In genomic region chr19:33219261-33219812, GRCh38 we compare ENCODE assay signal across 1 cellular context.
TF ChIP-seq lines count a peak whose summit lies in the region.

No MANE protein-coding gene starts in this region.

TF ChIP-seq in HepG2, 621 proteins besides CTCF, POLR2A, EP300 and RAD21 (continued from another document):
- TF ChIP-seq, protein P1, sequence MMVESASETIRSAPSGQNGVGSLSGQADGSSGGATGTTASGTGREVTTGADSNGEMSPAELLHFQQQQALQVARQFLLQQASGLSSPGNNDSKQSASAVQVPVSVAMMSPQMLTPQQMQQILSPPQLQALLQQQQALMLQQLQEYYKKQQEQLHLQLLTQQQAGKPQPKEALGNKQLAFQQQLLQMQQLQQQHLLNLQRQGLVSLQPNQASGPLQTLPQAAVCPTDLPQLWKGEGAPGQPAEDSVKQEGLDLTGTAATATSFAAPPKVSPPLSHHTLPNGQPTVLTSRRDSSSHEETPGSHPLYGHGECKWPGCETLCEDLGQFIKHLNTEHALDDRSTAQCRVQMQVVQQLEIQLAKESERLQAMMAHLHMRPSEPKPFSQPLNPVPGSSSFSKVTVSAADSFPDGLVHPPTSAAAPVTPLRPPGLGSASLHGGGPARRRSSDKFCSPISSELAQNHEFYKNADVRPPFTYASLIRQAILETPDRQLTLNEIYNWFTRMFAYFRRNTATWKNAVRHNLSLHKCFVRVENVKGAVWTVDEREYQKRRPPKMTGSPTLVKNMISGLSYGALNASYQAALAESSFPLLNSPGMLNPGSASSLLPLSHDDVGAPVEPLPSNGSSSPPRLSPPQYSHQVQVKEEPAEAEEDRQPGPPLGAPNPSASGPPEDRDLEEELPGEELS (CRISPR knock-in tag; IDR thresholded peaks at IDR 0.05), result no peak
- TF ChIP-seq, protein P2, sequence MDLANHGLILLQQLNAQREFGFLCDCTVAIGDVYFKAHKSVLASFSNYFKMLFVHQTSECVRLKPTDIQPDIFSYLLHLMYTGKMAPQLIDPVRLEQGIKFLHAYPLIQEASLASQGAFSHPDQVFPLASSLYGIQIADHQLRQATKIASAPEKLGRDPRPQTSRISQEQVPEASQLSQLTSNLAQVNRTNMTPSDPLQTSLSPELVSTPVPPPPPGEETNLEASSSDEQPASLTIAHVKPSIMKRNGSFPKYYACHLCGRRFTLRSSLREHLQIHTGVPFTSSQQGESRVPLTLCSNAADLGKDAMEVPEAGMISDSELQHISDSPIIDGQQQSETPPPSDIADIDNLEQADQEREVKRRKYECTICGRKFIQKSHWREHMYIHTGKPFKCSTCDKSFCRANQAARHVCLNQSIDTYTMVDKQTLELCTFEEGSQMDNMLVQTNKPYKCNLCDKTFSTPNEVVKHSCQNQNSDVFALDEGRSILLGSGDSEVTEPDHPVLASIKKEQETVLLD (CRISPR knock-in tag; IDR thresholded peaks at IDR 0.05; ENCODE audit: low read depth), result no peak
- peak; percentile 36; the same call in 1 of the 2 replicates for TF ChIP-seq FOSL2 (CRISPR knock-in tag; IDR thresholded peaks at IDR 0.05)
- no peak for TF ChIP-seq KDM3A (CRISPR knock-in tag; IDR thresholded peaks at IDR 0.05; ENCODE audit: low read depth)
- TF ChIP-seq, protein P3, sequence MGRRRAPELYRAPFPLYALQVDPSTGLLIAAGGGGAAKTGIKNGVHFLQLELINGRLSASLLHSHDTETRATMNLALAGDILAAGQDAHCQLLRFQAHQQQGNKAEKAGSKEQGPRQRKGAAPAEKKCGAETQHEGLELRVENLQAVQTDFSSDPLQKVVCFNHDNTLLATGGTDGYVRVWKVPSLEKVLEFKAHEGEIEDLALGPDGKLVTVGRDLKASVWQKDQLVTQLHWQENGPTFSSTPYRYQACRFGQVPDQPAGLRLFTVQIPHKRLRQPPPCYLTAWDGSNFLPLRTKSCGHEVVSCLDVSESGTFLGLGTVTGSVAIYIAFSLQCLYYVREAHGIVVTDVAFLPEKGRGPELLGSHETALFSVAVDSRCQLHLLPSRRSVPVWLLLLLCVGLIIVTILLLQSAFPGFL (CRISPR knock-in tag; IDR thresholded peaks at IDR 0.05), result no peak
- no peak for TF ChIP-seq PAXIP1 (CRISPR knock-in tag; conservative IDR thresholded peaks at IDR 0.05)
- TF ChIP-seq, protein P4, sequence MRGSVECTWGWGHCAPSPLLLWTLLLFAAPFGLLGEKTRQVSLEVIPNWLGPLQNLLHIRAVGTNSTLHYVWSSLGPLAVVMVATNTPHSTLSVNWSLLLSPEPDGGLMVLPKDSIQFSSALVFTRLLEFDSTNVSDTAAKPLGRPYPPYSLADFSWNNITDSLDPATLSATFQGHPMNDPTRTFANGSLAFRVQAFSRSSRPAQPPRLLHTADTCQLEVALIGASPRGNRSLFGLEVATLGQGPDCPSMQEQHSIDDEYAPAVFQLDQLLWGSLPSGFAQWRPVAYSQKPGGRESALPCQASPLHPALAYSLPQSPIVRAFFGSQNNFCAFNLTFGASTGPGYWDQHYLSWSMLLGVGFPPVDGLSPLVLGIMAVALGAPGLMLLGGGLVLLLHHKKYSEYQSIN (CRISPR knock-in tag; IDR thresholded peaks at IDR 0.05; ENCODE audit: borderline replicate concordance), result no peak
- TF ChIP-seq, protein P5, sequence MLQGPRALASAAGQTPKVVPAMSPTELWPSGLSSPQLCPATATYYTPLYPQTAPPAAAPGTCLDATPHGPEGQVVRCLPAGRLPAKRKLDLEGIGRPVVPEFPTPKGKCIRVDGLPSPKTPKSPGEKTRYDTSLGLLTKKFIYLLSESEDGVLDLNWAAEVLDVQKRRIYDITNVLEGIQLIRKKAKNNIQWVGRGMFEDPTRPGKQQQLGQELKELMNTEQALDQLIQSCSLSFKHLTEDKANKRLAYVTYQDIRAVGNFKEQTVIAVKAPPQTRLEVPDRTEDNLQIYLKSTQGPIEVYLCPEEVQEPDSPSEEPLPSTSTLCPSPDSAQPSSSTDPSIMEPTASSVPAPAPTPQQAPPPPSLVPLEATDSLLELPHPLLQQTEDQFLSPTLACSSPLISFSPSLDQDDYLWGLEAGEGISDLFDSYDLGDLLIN (CRISPR knock-in tag; IDR thresholded peaks at IDR 0.05; ENCODE audit: borderline replicate concordance), result no peak
- TF ChIP-seq, protein P6, sequence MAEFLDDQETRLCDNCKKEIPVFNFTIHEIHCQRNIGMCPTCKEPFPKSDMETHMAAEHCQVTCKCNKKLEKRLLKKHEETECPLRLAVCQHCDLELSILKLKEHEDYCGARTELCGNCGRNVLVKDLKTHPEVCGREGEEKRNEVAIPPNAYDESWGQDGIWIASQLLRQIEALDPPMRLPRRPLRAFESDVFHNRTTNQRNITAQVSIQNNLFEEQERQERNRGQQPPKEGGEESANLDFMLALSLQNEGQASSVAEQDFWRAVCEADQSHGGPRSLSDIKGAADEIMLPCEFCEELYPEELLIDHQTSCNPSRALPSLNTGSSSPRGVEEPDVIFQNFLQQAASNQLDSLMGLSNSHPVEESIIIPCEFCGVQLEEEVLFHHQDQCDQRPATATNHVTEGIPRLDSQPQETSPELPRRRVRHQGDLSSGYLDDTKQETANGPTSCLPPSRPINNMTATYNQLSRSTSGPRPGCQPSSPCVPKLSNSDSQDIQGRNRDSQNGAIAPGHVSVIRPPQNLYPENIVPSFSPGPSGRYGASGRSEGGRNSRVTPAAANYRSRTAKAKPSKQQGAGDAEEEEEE (CRISPR knock-in tag; IDR thresholded peaks at IDR 0.05; ENCODE audit: borderline replicate concordance), result no peak
- 0 out of 2 replicates have a peak, but pooled peaks have one; percentile 44 for TF ChIP-seq ZNF891 (CRISPR knock-in tag; IDR thresholded peaks at IDR 0.05)
- peak; percentile 24; the same call in 1 of the 2 replicates for TF ChIP-seq TBX2 (CRISPR knock-in tag; IDR thresholded peaks at IDR 0.05; ENCODE audit: borderline replicate concordance)
- TF ChIP-seq FOXO4 (CRISPR knock-in tag; conservative IDR thresholded peaks at IDR 0.05), result no peak
- TF ChIP-seq ZMYM3 (CRISPR knock-in tag; IDR thresholded peaks at IDR 0.05), result 0 out of 2 replicates have a peak, but pooled peaks have one; percentile 58
- TF ChIP-seq ZNF124 (CRISPR knock-in tag; IDR thresholded peaks at IDR 0.05), result no peak
- TF ChIP-seq GFI1 (CRISPR knock-in tag; IDR thresholded peaks at IDR 0.05; ENCODE audit: borderline replicate concordance), result no peak
- no peak for TF ChIP-seq KDM1A (CRISPR knock-in tag; IDR thresholded peaks at IDR 0.05)
- no peak for TF ChIP-seq IRX3 (CRISPR knock-in tag; IDR thresholded peaks at IDR 0.05; ENCODE audit: borderline replicate concordance, low read depth)
- TF ChIP-seq BATF2 (CRISPR knock-in tag; IDR thresholded peaks at IDR 0.05), result no peak
- no peak for TF ChIP-seq KLF6 (CRISPR knock-in tag; IDR thresholded peaks at IDR 0.05)
- TF ChIP-seq EED (CRISPR knock-in tag; IDR thresholded peaks at IDR 0.05), result no peak
- TF ChIP-seq ADNP (CRISPR knock-in tag; IDR thresholded peaks at IDR 0.05), result no peak
- no peak for TF ChIP-seq NAIF1 (CRISPR knock-in tag; IDR thresholded peaks at IDR 0.05; ENCODE audit: borderline replicate concordance)
- TF ChIP-seq ZNF225 (CRISPR knock-in tag; IDR thresholded peaks at IDR 0.05), result no peak
- TF ChIP-seq, protein P7, sequence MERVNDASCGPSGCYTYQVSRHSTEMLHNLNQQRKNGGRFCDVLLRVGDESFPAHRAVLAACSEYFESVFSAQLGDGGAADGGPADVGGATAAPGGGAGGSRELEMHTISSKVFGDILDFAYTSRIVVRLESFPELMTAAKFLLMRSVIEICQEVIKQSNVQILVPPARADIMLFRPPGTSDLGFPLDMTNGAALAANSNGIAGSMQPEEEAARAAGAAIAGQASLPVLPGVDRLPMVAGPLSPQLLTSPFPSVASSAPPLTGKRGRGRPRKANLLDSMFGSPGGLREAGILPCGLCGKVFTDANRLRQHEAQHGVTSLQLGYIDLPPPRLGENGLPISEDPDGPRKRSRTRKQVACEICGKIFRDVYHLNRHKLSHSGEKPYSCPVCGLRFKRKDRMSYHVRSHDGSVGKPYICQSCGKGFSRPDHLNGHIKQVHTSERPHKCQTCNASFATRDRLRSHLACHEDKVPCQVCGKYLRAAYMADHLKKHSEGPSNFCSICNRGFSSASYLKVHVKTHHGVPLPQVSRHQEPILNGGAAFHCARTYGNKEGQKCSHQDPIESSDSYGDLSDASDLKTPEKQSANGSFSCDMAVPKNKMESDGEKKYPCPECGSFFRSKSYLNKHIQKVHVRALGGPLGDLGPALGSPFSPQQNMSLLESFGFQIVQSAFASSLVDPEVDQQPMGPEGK (CRISPR knock-in tag; IDR thresholded peaks at IDR 0.05), result peak; percentile 70
- TF ChIP-seq FOXA1 (IDR thresholded peaks at IDR 0.05), result no peak
- no peak for TF ChIP-seq FOXA1 (CRISPR knock-in tag; IDR thresholded peaks at IDR 0.05)
- TF ChIP-seq ZFX (CRISPR knock-in tag; IDR thresholded peaks at IDR 0.05; ENCODE audit: low read depth), result 0 out of 2 replicates have a peak, but pooled peaks have one; percentile 24
- no peak for TF ChIP-seq TAF1 (CRISPR knock-in tag; IDR thresholded peaks at IDR 0.05)
- no peak for TF ChIP-seq SIX1 (CRISPR knock-in tag; IDR thresholded peaks at IDR 0.05; ENCODE audit: borderline replicate concordance)
- 0 out of 2 replicates have a peak, but pooled peaks have one; percentile 38 for TF ChIP-seq ZBED4 (CRISPR knock-in tag; IDR thresholded peaks at IDR 0.05; ENCODE audit: borderline replicate concordance)
- TF ChIP-seq ZNF556 (CRISPR knock-in tag; IDR thresholded peaks at IDR 0.05; ENCODE audit: borderline replicate concordance), result no peak
- no peak for TF ChIP-seq ZFY (CRISPR knock-in tag; IDR thresholded peaks at IDR 0.05)
TF ChIP-seq in HepG2: peak in this region for 15.
